8 cellular contexts compared by ENCODE assay signal in genomic region chr14:73827190-73827589, GRCh38. TPM values are rescaled to one million over a fixed set of nuclear protein-coding genes. Genes with fewer than 3 reads are reported as not detected.
DNase-seq lines count a peak whose midpoint lies in the region; FAIRE-seq and TF ChIP-seq lines count a peak whose summit lies in the region.
"Not testable (repeated sequence)": the region's sequence is repeated elsewhere in the genome, so short reads cannot be mapped to it uniquely, and the experiment has no call there.

No MANE protein-coding gene starts in this region.

- dilution Hi-C loops in endothelial cell of umbilical vein (cut with MboI; ENCODE audit: extremely low pct_ligation_motif_present, low sequenced_read_pairs) = not testable (repeated sequence)

- H3K4me1 ChIP-seq in Peyer's patch; endothelial cell of umbilical vein (ENCODE audit: control insufficient read depth, extremely low read depth, insufficient read depth, low read length): not testable (repeated sequence)

- not testable (repeated sequence) for H3K79me2 ChIP-seq in endothelial cell of umbilical vein (ENCODE audit: control insufficient read depth, insufficient read depth, low read length)

- peaks cover 16% of the 10 kb centered on the region for H3K4me1 Mint-ChIP-seq in activated naive CD4-positive, alpha-beta T cell treated with anti-CD3 and anti-CD28 coated beads for 36 hours (ENCODE audit: low read depth)

- H3K9ac ChIP-seq in endothelial cell of umbilical vein (replicated peaks; ENCODE audit: extremely low read depth, insufficient read depth, low read length) = not testable (repeated sequence)

- H3K4me2 ChIP-seq in endothelial cell of umbilical vein (ENCODE audit: insufficient read depth, low read length) = not testable (repeated sequence)

- H3K27ac Mint-ChIP-seq in activated naive CD4-positive, alpha-beta T cell treated with anti-CD3 and anti-CD28 coated beads for 36 hours = not testable (repeated sequence)

- not testable (repeated sequence) for DNase-seq in AG04449 (ENCODE audit: low read depth, low spot score); GM12864 (ENCODE audit: low read depth); endothelial cell of umbilical vein (ENCODE audit: low read depth, low spot score); retinal pigment epithelial cell (ENCODE audit: low read depth)
- DNase-seq in Peyer's patch (peak in 1 of 3 donors; percentile 28), iris pigment epithelial cell (ENCODE audit: low read depth) (peak; percentile 18)
- peak; percentile 25 for DNase-seq in activated naive CD4-positive, alpha-beta T cell treated with anti-CD3 and anti-CD28 coated beads for 36 hours

- intact Hi-C loops in activated naive CD4-positive, alpha-beta T cell treated with anti-CD3 and anti-CD28 coated beads for 36 hours (cut with micrococcal nuclease) = loop anchor here (5.0 kb wide), 2 partner anchors 85 to 425 kb away; no protein-coding TSS in a partner anchor
- intact Hi-C loops in endothelial cell of umbilical vein (cut with micrococcal nuclease) = not testable (repeated sequence)

- not testable (repeated sequence) for FAIRE-seq in endothelial cell of umbilical vein (lab: Jason Lieb, UNC)

- H3K9me3 ChIP-seq in Peyer's patch; endothelial cell of umbilical vein (replicated peaks; ENCODE audit: control insufficient read depth, insufficient read depth, low read length): not testable (repeated sequence)

- not testable (repeated sequence) for H3K4me3 Mint-ChIP-seq in activated naive CD4-positive, alpha-beta T cell treated with anti-CD3 and anti-CD28 coated beads for 36 hours

- not testable (repeated sequence) for H3K27me3 ChIP-seq in Peyer's patch; endothelial cell of umbilical vein (ENCODE audit: control insufficient read depth in 2 of 2, insufficient read depth in 2 of 2, low read length in 2 of 2)

- TF ChIP-seq EP300 in Ishikawa (IDR thresholded peaks at IDR 0.05; ENCODE audit: borderline replicate concordance) = not testable (repeated sequence)

- not testable (repeated sequence) for H3K36me3 Mint-ChIP-seq in activated naive CD4-positive, alpha-beta T cell treated with anti-CD3 and anti-CD28 coated beads for 36 hours (ENCODE audit: low read depth)

- not testable (repeated sequence) for H3K9me3 Mint-ChIP-seq in activated naive CD4-positive, alpha-beta T cell treated with anti-CD3 and anti-CD28 coated beads for 36 hours

- TF ChIP-seq POLR2A in Peyer's patch (IDR thresholded peaks at IDR 0.05); endothelial cell of umbilical vein (IDR thresholded peaks at IDR 0.05; ENCODE audit: low read depth, low read length): not testable (repeated sequence)

- BruUV-seq in endothelial cell of umbilical vein (replicated peaks; lab: Mats Ljungman, UMichigan) = not testable (repeated sequence)

- H3K4me3 ChIP-seq in AG04449 (ENCODE audit: low read depth, low read length); GM12864 (ENCODE audit: low read depth, low read length); Peyer's patch; endothelial cell of umbilical vein (replicated peaks in 1 of 3; ENCODE audit: insufficient read depth in 1 of 3, low read depth in 1 of 3, low read length in 3 of 3); retinal pigment epithelial cell (ENCODE audit: low read length): not testable (repeated sequence)

- not testable (repeated sequence) for H3K36me3 ChIP-seq in Peyer's patch; endothelial cell of umbilical vein (ENCODE audit: control insufficient read depth in 2 of 2, extremely low read depth in 1 of 2, insufficient read depth in 2 of 2, low read length in 2 of 2)

- TF ChIP-seq RAD21 in Ishikawa (IDR thresholded peaks at IDR 0.05; ENCODE audit: low read depth) = peak; percentile 37

- TF ChIP-seq CTCF in AG04449 (IDR thresholded peaks at IDR 0.05; ENCODE audit: insufficient read depth, low read length, missing control alignments) (peak; percentile 20), GM12864 (IDR thresholded peaks at IDR 0.05; ENCODE audit: low read depth, low read length, missing control alignments) (peak; percentile 43), Peyer's patch (IDR thresholded peaks at IDR 0.05) (peak in 4 of 6 experiments; percentile 2 to 20 (median 16)), endothelial cell of umbilical vein (IDR thresholded peaks at IDR 0.05; ENCODE audit: extremely low read depth in 1 of 2, insufficient read depth in 1 of 2, low read depth in 1 of 2, low read length in 2 of 2) (peak; percentile 8 to 35), retinal pigment epithelial cell (conservative IDR thresholded peaks at IDR 0.05; ENCODE audit: low read depth, low read length) (peak; percentile 38)

- POLR2A ChIA-PET in AG04449 (lab: Yijun Ruan, JAX) = interaction anchor here (0.6 kb wide), 1 partner anchor 111 kb away, joined by 3 read pairs; no protein-coding TSS in a partner anchor
- POLR2A ChIA-PET in endothelial cell of umbilical vein (lab: Charles Lee) = not testable (repeated sequence)

- CTCF ChIA-PET in AG04449 (lab: Yijun Ruan, JAX) = interaction anchor here (1.1 to 11.6 kb wide), 13 partner anchors 8 to 116 kb away, joined by 3 to 173 read pairs (median 9); no protein-coding TSS in a partner anchor
- CTCF ChIA-PET in activated naive CD4-positive, alpha-beta T cell treated with anti-CD3 and anti-CD28 coated beads for 36 hours (lab: Charles Lee) = interaction anchor here (0.6 to 8.9 kb wide), 13 partner anchors 25 to 149 kb away, joined by 3 to 126 read pairs (median 4); partner anchors contain the start of gene PTGR2
- CTCF ChIA-PET in endothelial cell of umbilical vein (lab: Charles Lee) = interaction anchor here (0.8 to 9.5 kb wide), 13 partner anchors 9 to 115 kb away, joined by 3 to 131 read pairs (median 4); a partner anchor contains a TSS

- not testable (repeated sequence) for H3K9me1 ChIP-seq in endothelial cell of umbilical vein (replicated peaks; ENCODE audit: control insufficient read depth, extremely low read depth, insufficient read depth, low read length)

- H3K27me3 Mint-ChIP-seq in activated naive CD4-positive, alpha-beta T cell treated with anti-CD3 and anti-CD28 coated beads for 36 hours (ENCODE audit: low read depth) = not testable (repeated sequence)

- not testable (repeated sequence) for H2AFZ ChIP-seq in endothelial cell of umbilical vein (ENCODE audit: low read depth, low read length)

- not testable (repeated sequence) for H3K27ac ChIP-seq in Peyer's patch; endothelial cell of umbilical vein (ENCODE audit: insufficient read depth, low read depth, low read length)

- not testable (repeated sequence) for H4K20me1 ChIP-seq in endothelial cell of umbilical vein (replicated peaks; ENCODE audit: control insufficient read depth, extremely low read depth, insufficient read depth, low read length)

RNA-seq across cellular contexts. Expression of gene PTGR2, which starts 24.4 kb away (rescaled TPM):
- total RNA-seq in Peyer's patch = 10 to 100 TPM; 11.1 to 19.0 (median 12.9) TPM
- 10 to 100 TPM; 10.7 to 14.1 TPM for total RNA-seq in activated naive CD4-positive, alpha-beta T cell treated with anti-CD3 and anti-CD28 coated beads for 36 hours
- total RNA-seq in endothelial cell of umbilical vein = 3.6 and 5.6 TPM in 2 replicates
- polyA plus RNA-seq in endothelial cell of umbilical vein = 0.75 and 1.1 TPM in 2 replicates
- 1.1 and 1.2 TPM in 2 replicates for polyA plus RNA-seq in endothelial cell of umbilical vein (2011; cell fraction: cytosol; rRNA removed)
- 3.9 and 5.7 TPM in 2 replicates for polyA plus RNA-seq in endothelial cell of umbilical vein (2011; cell fraction: nucleus; rRNA removed)
- 2.7 and 3.3 TPM in 2 replicates for polyA plus RNA-seq in endothelial cell of umbilical vein (2012)
- polyA minus RNA-seq in endothelial cell of umbilical vein = 1.6 and 2.0 TPM in 2 replicates
- 0.82 TPM for polyA minus RNA-seq in endothelial cell of umbilical vein (2011; cell fraction: cytosol; rRNA and poly(A)+ RNA removed)
- polyA minus RNA-seq in endothelial cell of umbilical vein (2011; cell fraction: nucleus; rRNA and poly(A)+ RNA removed) = 2.3 and 5.6 TPM in 2 replicates

RNA-seq across cellular contexts. Expression of gene ZNF410, which starts 59.5 kb away (rescaled TPM):
- 10 to 100 TPM; 44.6 to 71.2 (median 61.0) TPM for total RNA-seq in Peyer's patch
- total RNA-seq in activated naive CD4-positive, alpha-beta T cell treated with anti-CD3 and anti-CD28 coated beads for 36 hours = 10 to 100 TPM; 51.0 to 56.8 TPM
- 39.2 and 45.0 TPM in 2 replicates for total RNA-seq in endothelial cell of umbilical vein
- polyA plus RNA-seq in endothelial cell of umbilical vein = 18.8 and 21.8 TPM in 2 replicates
- 27.1 and 27.9 TPM in 2 replicates for polyA plus RNA-seq in endothelial cell of umbilical vein (2011; cell fraction: cytosol; rRNA removed)
- polyA plus RNA-seq in endothelial cell of umbilical vein (2011; cell fraction: nucleus; rRNA removed) = 46.2 and 46.3 TPM in 2 replicates
- 21.4 and 26.7 TPM in 2 replicates for polyA plus RNA-seq in endothelial cell of umbilical vein (2012)
- polyA minus RNA-seq in endothelial cell of umbilical vein = 35.4 and 48.5 TPM in 2 replicates
- polyA minus RNA-seq in endothelial cell of umbilical vein (2011; cell fraction: cytosol; rRNA and poly(A)+ RNA removed) = 21.3 TPM
- polyA minus RNA-seq in endothelial cell of umbilical vein (2011; cell fraction: nucleus; rRNA and poly(A)+ RNA removed) = 44.3 and 62.1 TPM in 2 replicates
